In genomic region chr2:3651686-3652516, GRCh38 we compare ENCODE assay signal across 8 cellular contexts. TPM values are rescaled to one million over a fixed set of nuclear protein-coding genes. Genes with fewer than 3 reads are reported as not detected.
DNase-seq lines count a peak whose midpoint lies in the region; ATAC-seq and TF ChIP-seq lines count a peak whose summit lies in the region.

No MANE protein-coding gene starts in this region.

- H3K9me3 Mint-ChIP-seq in activated B cell treated with CpG ODN at 0.5 μM for 24 hours = no peaks in the 10 kb centered on the region

- peak overlapping the region; percentile 81 for H3K4me3 Mint-ChIP-seq in activated B cell treated with CpG ODN at 0.5 μM for 24 hours

- peaks cover 2% of the 10 kb centered on the region for H3K27me3 Mint-ChIP-seq in activated B cell treated with CpG ODN at 0.5 μM for 24 hours

- intact Hi-C loops in activated B cell treated with CpG ODN at 0.5 μM for 24 hours (cut with micrococcal nuclease) = loop anchor here (1.0 to 5.0 kb wide), 10 partner anchors 77 to 1766 kb away; partner anchors contain the start of genes ADI1, RNASEH1, RPS7 and TRAPPC12

- CTCF ChIA-PET in activated B cell treated with CpG ODN at 0.5 μM for 24 hours (lab: Charles Lee) = interaction anchor here (0.5 to 6.1 kb wide), 5 partner anchors 9 to 1869 kb away, joined by 3 to 52 read pairs (median 3); no protein-coding TSS in a partner anchor

- H3K4me1 Mint-ChIP-seq in activated B cell treated with CpG ODN at 0.5 μM for 24 hours = peaks cover 17% of the 10 kb centered on the region

- POLR2A ChIA-PET in activated B cell treated with CpG ODN at 0.5 μM for 24 hours (lab: Charles Lee) = interaction anchor here (0.6 to 1.6 kb wide), 7 partner anchors 76 to 1531 kb away, joined by 3 to 11 read pairs (median 5); partner anchors contain the start of genes EIPR1 and RNASEH1

- DNase-seq in HCEC 1CT (peak; percentile 31), NCI-H1092 (lab: John Stamatoyannopoulos, UW) (peak; percentile 91), activated B cell treated with CpG ODN at 0.5 μM for 24 hours (peak; percentile 49), cardiac fibroblast (ENCODE audit: low read depth in 2 of 2) (peak; percentile 43 to 54), kidney tubule cell (ENCODE audit: low spot score) (peak; percentile 40), HUDEP-2 (lab: John Stamatoyannopoulos, UW; ENCODE audit: unreplicated experiment in 76 of 76) (no peak)
- DNase-seq in stimulated activated CD4-positive, alpha-beta T cell treated with anti-CD3 and anti-CD28 coated beads, Interleukin-1b, Interleukin-23, amount 100 ng/mL, for 48 hours = peak; percentile 74

- peak overlapping the region; percentile 17; the same call in 1 of the 2 replicates for H3K4me3 ChIP-seq in GM08714 (ENCODE audit: low read length)
- H3K4me3 ChIP-seq in cardiac fibroblast (replicated peaks in 1 of 2; ENCODE audit: low read depth in 2 of 2, low read length in 2 of 2) = peak overlapping the region; percentile 2 to 21

- TF ChIP-seq CTCF in activated B cell treated with CpG ODN at 0.5 μM for 24 hours (IDR thresholded peaks at IDR 0.05) (no peak), cardiac fibroblast (IDR thresholded peaks at IDR 0.05; ENCODE audit: low read depth, low read length) (no peak)

- H3K36me3 Mint-ChIP-seq in activated B cell treated with CpG ODN at 0.5 μM for 24 hours (ENCODE audit: low read depth) = no peaks in the 10 kb centered on the region

- ATAC-seq in activated B cell treated with CpG ODN at 0.5 μM for 24 hours (ENCODE audit: low read depth) = peak; percentile 70

- peak overlapping the region; percentile 78 for H3K27ac Mint-ChIP-seq in activated B cell treated with CpG ODN at 0.5 μM for 24 hours

RNA-seq across cellular contexts. Expression of gene ALLC, which starts 6.1 kb away (rescaled TPM):
- total RNA-seq in activated B cell treated with CpG ODN at 0.5 μM for 24 hours = not detected in 2 replicates

RNA-seq across cellular contexts. Expression of gene DCDC2C, which starts 51.5 kb away (rescaled TPM):
- total RNA-seq in activated B cell treated with CpG ODN at 0.5 μM for 24 hours = not detected in 2 replicates

RNA-seq across cellular contexts. Expression of gene COLEC11, which starts 57.0 kb away (rescaled TPM):
- not detected in 2 replicates for total RNA-seq in activated B cell treated with CpG ODN at 0.5 μM for 24 hours

Comparison
In these comparisons a context has a peak if more than half of its experiments do, and no peak if none do; other contexts are left out.
1. DNase-seq: peak in HCEC 1CT (single experiment), NCI-H1092 (single experiment), activated B cell treated with CpG ODN at 0.5 μM for 24 hours (single experiment), cardiac fibroblast (2 of 2), kidney tubule cell (single experiment) and stimulated activated CD4-positive, alpha-beta T cell treated with anti-CD3 and anti-CD28 coated beads, Interleukin-1b, Interleukin-23, amount 100 ng/mL, for 48 hours (single experiment); none in HUDEP-2 (0 of 76).